In the genomic region with DNA sequence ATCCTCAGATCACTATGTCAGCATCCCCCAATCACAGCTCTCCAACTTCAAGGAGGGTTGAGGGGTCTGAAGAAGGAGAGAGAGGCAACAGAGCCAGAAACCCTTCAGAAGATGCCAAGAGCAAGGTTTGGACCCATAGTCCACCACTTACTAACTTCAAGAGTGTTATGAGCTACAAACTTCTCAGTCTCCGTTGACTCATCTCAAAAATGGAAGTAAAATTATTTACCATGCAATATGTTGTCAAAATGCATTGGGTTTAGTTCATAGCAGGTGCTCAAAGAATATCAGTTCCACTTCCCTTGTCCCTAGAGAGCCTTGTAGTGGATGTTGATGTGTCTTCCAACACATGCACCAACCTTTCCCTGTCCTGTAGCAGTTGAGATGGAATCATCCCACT, we compare ENCODE assay signal across 15 cellular contexts.
"Had no signal": no experiment of that assay in that cellular context is flagged by ENCODE, and none has a peak within 500 bp of the region (broad histone marks: within the 10 kb centered on the region; RNA-seq: fewer than 3 reads in every experiment).

No MANE protein-coding gene starts in this region.

- H3K27ac Mint-ChIP-seq: activated B cell treated with CpG ODN at 0.5 μM for 24 hours; activated CD4-positive, alpha-beta T cell treated with anti-CD3 and anti-CD28 coated beads, Interleukin-2, amount 10 ng/mL, durations not matched to agents 24 days and 14 days; activated CD8-positive, alpha-beta T cell treated with anti-CD3 and anti-CD28 coated beads, Interleukin-2, amount 10 ng/mL, durations not matched to agents 7 days and 5 days; nephron progenitor cell; T-helper 2 cell treated with Interferon-gamma antibody and Interleukin-4, amounts not matched to agents 5 μg/mL and 100 μg/mL, for 36 hours; type B pancreatic cell had no signal

- ATAC-seq: activated CD8-positive, alpha-beta T cell treated with anti-CD3 and anti-CD28 coated beads, Interleukin-2, amount 10 ng/mL, durations not matched to agents 7 days and 5 days; left colon; lower lobe of right lung had no signal

- H3K4me3 Mint-ChIP-seq: activated B cell treated with CpG ODN at 0.5 μM for 24 hours; activated CD4-positive, alpha-beta T cell treated with anti-CD3 and anti-CD28 coated beads, Interleukin-2, amount 10 ng/mL, durations not matched to agents 24 days and 14 days; activated CD8-positive, alpha-beta T cell treated with anti-CD3 and anti-CD28 coated beads, Interleukin-2, amount 10 ng/mL, durations not matched to agents 7 days and 5 days; nephron progenitor cell; T-helper 2 cell treated with Interferon-gamma antibody and Interleukin-4, amounts not matched to agents 5 μg/mL and 100 μg/mL, for 36 hours; type B pancreatic cell had no signal

- H3K36me3 ChIP-seq: lower lobe of right lung, right atrium auricular region had no signal

- H3K27ac ChIP-seq: epithelial cell of prostate, lower lobe of right lung, right atrium auricular region had no signal

- H3K4me3 ChIP-seq: lower lobe of right lung, right atrium auricular region had no signal

- H3K27me3 ChIP-seq: right atrium auricular region had no signal

- H3K4me1 Mint-ChIP-seq: activated B cell treated with CpG ODN at 0.5 μM for 24 hours had no signal

- DNase-seq: activated B cell treated with CpG ODN at 0.5 μM for 24 hours; activated CD4-positive, alpha-beta T cell treated with anti-CD3 and anti-CD28 coated beads, Interleukin-2, amount 10 ng/mL, durations not matched to agents 24 days and 14 days; activated CD8-positive, alpha-beta T cell treated with anti-CD3 and anti-CD28 coated beads, Interleukin-2, amount 10 ng/mL, durations not matched to agents 7 days and 5 days; activated naive CD4-positive, alpha-beta T cell treated with Interleukin-2 at 50 U/mL for 16 hours; head of caudate nucleus; left colon; lower lobe of right lung; nephron progenitor cell; occipital lobe; stimulated activated CD4-positive, alpha-beta T cell treated with anti-CD3 and anti-CD28 coated beads, Interleukin-2, amount 100 ng/mL, for 48 hours; stimulated activated naive CD4-positive, alpha-beta T cell treated with Interleukin-2 at 50 U/mL for 16 hours had no signal

- H3K4me1 ChIP-seq: lower lobe of right lung, right atrium auricular region had no signal

- H3K36me3 Mint-ChIP-seq: type B pancreatic cell had no signal

- H3K9me3 Mint-ChIP-seq: activated B cell treated with CpG ODN at 0.5 μM for 24 hours; activated CD4-positive, alpha-beta T cell treated with anti-CD3 and anti-CD28 coated beads, Interleukin-2, amount 10 ng/mL, durations not matched to agents 24 days and 14 days; nephron progenitor cell; T-helper 2 cell treated with Interferon-gamma antibody and Interleukin-4, amounts not matched to agents 5 μg/mL and 100 μg/mL, for 36 hours; type B pancreatic cell had no signal
